Comparison of ENCODE assay signal across 1 cellular context in the genomic region with DNA sequence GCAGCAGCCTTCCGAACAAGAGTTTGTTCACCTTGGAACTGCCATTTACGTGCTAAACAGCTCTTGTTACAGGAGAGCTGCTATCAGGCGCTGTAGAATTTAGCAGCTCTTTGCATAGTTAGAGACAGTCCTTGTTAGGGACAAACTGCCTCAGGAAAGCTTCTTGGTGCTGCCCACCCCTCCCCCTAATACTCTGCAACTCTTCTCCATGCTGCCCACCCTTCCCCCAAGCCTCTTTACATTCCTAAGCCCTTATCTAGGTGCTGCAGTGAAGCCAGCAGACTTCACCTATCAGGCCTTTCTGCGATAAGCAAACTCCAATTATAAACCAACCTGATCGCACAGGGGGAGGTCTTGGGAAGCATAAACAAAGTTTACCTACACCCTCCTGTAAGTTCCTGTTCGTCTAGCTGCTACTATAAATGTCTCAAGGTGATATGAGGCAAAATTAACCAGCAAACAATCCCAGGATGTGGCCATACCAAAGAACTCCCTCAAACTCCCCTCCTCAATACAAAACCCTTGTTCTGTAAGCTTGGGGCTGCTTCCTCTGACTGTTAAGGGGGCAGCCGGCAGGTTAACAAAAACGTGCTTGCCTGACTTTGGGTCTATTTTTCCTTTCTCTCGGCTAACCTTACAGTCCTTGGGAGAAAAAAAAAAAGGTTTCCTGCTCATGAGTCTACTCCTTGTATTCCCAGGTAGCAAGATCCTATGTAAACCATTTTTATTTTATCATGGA.
A peak's percentile ranks its signal among the peaks of the same experiment; 100 is the strongest.
TF ChIP-seq lines count a peak whose summit lies in the region.

No MANE protein-coding gene starts in this region.

TF ChIP-seq in K562, 482 proteins besides CTCF, POLR2A, EP300 and RAD21 (continued from another document and continues in another):
- TF ChIP-seq, protein P1, sequence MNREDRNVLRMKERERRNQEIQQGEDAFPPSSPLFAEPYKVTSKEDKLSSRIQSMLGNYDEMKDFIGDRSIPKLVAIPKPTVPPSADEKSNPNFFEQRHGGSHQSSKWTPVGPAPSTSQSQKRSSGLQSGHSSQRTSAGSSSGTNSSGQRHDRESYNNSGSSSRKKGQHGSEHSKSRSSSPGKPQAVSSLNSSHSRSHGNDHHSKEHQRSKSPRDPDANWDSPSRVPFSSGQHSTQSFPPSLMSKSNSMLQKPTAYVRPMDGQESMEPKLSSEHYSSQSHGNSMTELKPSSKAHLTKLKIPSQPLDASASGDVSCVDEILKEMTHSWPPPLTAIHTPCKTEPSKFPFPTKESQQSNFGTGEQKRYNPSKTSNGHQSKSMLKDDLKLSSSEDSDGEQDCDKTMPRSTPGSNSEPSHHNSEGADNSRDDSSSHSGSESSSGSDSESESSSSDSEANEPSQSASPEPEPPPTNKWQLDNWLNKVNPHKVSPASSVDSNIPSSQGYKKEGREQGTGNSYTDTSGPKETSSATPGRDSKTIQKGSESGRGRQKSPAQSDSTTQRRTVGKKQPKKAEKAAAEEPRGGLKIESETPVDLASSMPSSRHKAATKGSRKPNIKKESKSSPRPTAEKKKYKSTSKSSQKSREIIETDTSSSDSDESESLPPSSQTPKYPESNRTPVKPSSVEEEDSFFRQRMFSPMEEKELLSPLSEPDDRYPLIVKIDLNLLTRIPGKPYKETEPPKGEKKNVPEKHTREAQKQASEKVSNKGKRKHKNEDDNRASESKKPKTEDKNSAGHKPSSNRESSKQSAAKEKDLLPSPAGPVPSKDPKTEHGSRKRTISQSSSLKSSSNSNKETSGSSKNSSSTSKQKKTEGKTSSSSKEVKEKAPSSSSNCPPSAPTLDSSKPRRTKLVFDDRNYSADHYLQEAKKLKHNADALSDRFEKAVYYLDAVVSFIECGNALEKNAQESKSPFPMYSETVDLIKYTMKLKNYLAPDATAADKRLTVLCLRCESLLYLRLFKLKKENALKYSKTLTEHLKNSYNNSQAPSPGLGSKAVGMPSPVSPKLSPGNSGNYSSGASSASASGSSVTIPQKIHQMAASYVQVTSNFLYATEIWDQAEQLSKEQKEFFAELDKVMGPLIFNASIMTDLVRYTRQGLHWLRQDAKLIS (CRISPR knock-in tag; IDR thresholded peaks at IDR 0.05), result no peak
- TF ChIP-seq TAF7 (tag; IDR thresholded peaks at IDR 0.05), result no peak
- TF ChIP-seq ELF1 (tag; IDR thresholded peaks at IDR 0.05), result no peak
- TF ChIP-seq U2AF1 (optimal IDR thresholded peaks at IDR 0.05; ENCODE audit: low read depth, low read length), result no peak
- TF ChIP-seq EZH2 (IDR thresholded peaks at IDR 0.05; ENCODE audit: borderline replicate concordance, low read depth, low read length), result no peak
- TF ChIP-seq ASH1L (IDR thresholded peaks at IDR 0.05; ENCODE audit: borderline replicate concordance, low read depth, partially characterized antibody), result no peak
- TF ChIP-seq TEAD1 (CRISPR knock-in tag; IDR thresholded peaks at IDR 0.05), result peak; percentile 90 to 97
- TF ChIP-seq GATAD2B (IDR thresholded peaks at IDR 0.05; ENCODE audit: borderline replicate concordance), result peak; percentile 76; the same call in 1 of the 2 replicates
- peak in 1 of 2 experiments; percentile 81; a peak in 2 of 3 replicates for TF ChIP-seq CBX3 (IDR thresholded peaks at IDR 0.05; ENCODE audit: borderline replicate concordance in 1 of 2, low read length in 2 of 2)
- TF ChIP-seq KHSRP (IDR thresholded peaks at IDR 0.05), result peak; percentile 45; the same call in 1 of the 2 replicates
- peak; percentile 24; the same call in 1 of the 2 replicates for TF ChIP-seq ZNF592 (IDR thresholded peaks at IDR 0.05)
- TF ChIP-seq TRIM24 (IDR thresholded peaks at IDR 0.05), result peak; percentile 96 to 97
- peak in 1 of 2 experiments; percentile 28; a peak in 1 of 4 replicates for TF ChIP-seq BCLAF1 (IDR thresholded peaks at IDR 0.05; ENCODE audit: borderline replicate concordance in 1 of 2, control insufficient read depth in 1 of 2, low read depth in 2 of 2, low read length in 1 of 2)
- TF ChIP-seq ZNF197 (CRISPR knock-in tag; IDR thresholded peaks at IDR 0.05; ENCODE audit: low read depth), result 0 out of 2 replicates have a peak, but pooled peaks have one; percentile 33
- no peak for TF ChIP-seq NBN (IDR thresholded peaks at IDR 0.05; ENCODE audit: low read depth)
- TF ChIP-seq KDM4B (IDR thresholded peaks at IDR 0.05; ENCODE audit: borderline replicate concordance in 2 of 2, low read depth in 1 of 2), result 0 out of 4 replicates have a peak, but pooled peaks of 1 of the 2 experiments have one; percentile 57
- peak; percentile 75 for TF ChIP-seq MYC (IDR thresholded peaks at IDR 0.05; ENCODE audit: low read depth, low read length)
- no peak for TF ChIP-seq MYC (CRISPR knock-in tag; IDR thresholded peaks at IDR 0.05; ENCODE audit: borderline replicate concordance, low read depth)
- TF ChIP-seq POU5F1 (IDR thresholded peaks at IDR 0.05; ENCODE audit: borderline replicate concordance, low read depth, low read length, partially characterized antibody), result no peak
- peak; percentile 89 to 91 for TF ChIP-seq KDM1A (IDR thresholded peaks at IDR 0.05)
- TF ChIP-seq KDM5B (IDR thresholded peaks at IDR 0.05; ENCODE audit: insufficient replicate concordance, low read depth, low read length), result no peak
- no peak for TF ChIP-seq BACH1 (tag; IDR thresholded peaks at IDR 0.05)
- no peak for TF ChIP-seq NELFE (IDR thresholded peaks at IDR 0.05; ENCODE audit: insufficient read depth, insufficient read length)
- peak; percentile 52; the same call in 1 of the 2 replicates for TF ChIP-seq ELF4 (CRISPR knock-in tag; IDR thresholded peaks at IDR 0.05)
- no peak for TF ChIP-seq SFPQ (IDR thresholded peaks at IDR 0.05; ENCODE audit: low read depth, low read length)
- TF ChIP-seq MTA2 (IDR thresholded peaks at IDR 0.05; ENCODE audit: low read depth), result peak; percentile 94
- TF ChIP-seq, protein P2, sequence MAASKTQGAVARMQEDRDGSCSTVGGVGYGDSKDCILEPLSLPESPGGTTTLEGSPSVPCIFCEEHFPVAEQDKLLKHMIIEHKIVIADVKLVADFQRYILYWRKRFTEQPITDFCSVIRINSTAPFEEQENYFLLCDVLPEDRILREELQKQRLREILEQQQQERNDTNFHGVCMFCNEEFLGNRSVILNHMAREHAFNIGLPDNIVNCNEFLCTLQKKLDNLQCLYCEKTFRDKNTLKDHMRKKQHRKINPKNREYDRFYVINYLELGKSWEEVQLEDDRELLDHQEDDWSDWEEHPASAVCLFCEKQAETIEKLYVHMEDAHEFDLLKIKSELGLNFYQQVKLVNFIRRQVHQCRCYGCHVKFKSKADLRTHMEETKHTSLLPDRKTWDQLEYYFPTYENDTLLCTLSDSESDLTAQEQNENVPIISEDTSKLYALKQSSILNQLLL (CRISPR knock-in tag; IDR thresholded peaks at IDR 0.05; ENCODE audit: borderline replicate concordance), result no peak
- TF ChIP-seq ZC3H4 (CRISPR knock-in tag; IDR thresholded peaks at IDR 0.05; ENCODE audit: borderline replicate concordance), result no peak
- no peak for TF ChIP-seq POLR3G (IDR thresholded peaks at IDR 0.05; ENCODE audit: extremely low read depth, insufficient read length, insufficient replicate concordance)
- no peak for TF ChIP-seq ZNF274 (IDR thresholded peaks at IDR 0.05; ENCODE audit: borderline replicate concordance, low read depth, low read length)
- no peak for TF ChIP-seq ZNF165 (CRISPR knock-in tag; IDR thresholded peaks at IDR 0.05; ENCODE audit: borderline replicate concordance)
- 0 out of 2 replicates have a peak, but pooled peaks have one; percentile 33 for TF ChIP-seq ETS1 (conservative IDR thresholded peaks at IDR 0.05; ENCODE audit: control insufficient read depth, low read depth, low read length)
- TF ChIP-seq PCBP2 (IDR thresholded peaks at IDR 0.05; ENCODE audit: low read depth, low read length, poor library complexity, severe bottlenecking), result no peak
- no peak for TF ChIP-seq ZBTB49 (CRISPR knock-in tag; IDR thresholded peaks at IDR 0.05; ENCODE audit: borderline replicate concordance)
